Comparison of ENCODE assay signal across 8 cellular contexts in the genomic region with DNA sequence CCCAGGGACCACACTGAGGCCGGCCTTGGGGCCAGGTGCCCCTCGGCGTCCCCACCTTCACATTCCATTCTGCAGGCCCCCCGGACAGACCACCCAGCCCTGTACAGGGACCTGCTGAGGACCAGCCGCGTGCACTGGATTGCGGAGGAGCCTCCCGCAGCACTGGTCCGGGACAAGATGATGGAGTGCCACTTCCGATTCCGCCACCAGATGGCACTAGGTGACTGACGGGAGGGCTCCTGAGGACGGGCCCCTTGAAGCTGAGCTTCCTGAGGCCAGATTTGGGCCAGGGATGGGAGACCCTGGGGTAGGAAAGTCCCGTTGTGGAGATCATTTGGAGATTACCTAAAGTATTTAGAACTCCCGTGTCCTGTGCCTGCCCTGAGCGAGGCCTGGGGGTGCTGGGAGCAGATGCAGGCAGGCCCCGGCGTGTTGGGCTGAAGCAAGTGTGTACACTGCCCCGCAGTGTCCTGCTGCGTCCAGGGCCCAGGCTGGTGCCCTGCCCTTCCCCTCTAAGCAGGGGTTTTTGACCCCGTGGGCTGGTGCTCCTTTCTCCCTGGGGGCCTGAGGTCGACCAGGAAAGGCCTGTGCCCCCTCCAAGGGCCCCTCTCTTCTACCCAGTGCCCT. TPM values are rescaled to one million over a fixed set of nuclear protein-coding genes. Genes with fewer than 3 reads are reported as not detected.
A peak's percentile ranks its signal among the peaks of the same experiment; 100 is the strongest.
DNase-seq lines count a peak whose midpoint lies in the region; ATAC-seq, FAIRE-seq and TF ChIP-seq lines count a peak whose summit lies in the region.

No MANE protein-coding gene starts in this region.

- POLR2A ChIA-PET in A549 (lab: Yijun Ruan, JAX): no interaction called here

- H3K9ac ChIP-seq in OCI-LY1 (ENCODE audit: low read length): no peak overlapping the region
- H3K9ac ChIP-seq in neuronal stem cell (ENCODE audit: low read depth, low read length, poor library complexity): no peak overlapping the region

- TF ChIP-seq POLR2A in A549 (IDR thresholded peaks at IDR 0.05; ENCODE audit: low read length) (no peak), GM12891 (IDR thresholded peaks at IDR 0.05; ENCODE audit: low read depth, low read length) (no peak), tibial nerve (IDR thresholded peaks at IDR 0.05) (no peak)

- no peaks in the 10 kb centered on the region for H3K27me3 ChIP-seq in OCI-LY1 (ENCODE audit: insufficient read depth, low read length)
- H3K27me3 ChIP-seq in neuronal stem cell (ENCODE audit: control insufficient read depth in 3 of 3, insufficient read depth in 3 of 3, low read depth in 1 of 3, low read length in 3 of 3): no peaks in the 10 kb centered on the region
- no peaks in the 10 kb centered on the region for H3K27me3 ChIP-seq in tibial nerve

- peak overlapping the region; percentile 82 for H4K8ac ChIP-seq in neuronal stem cell (ENCODE audit: low read depth, low read length)

- TF ChIP-seq RAD21 in A549 (conservative IDR thresholded peaks at IDR 0.05 in 1 of 2, IDR thresholded peaks at IDR 0.05 in 1 of 2): peak; percentile 81 to 86

- H3K27ac ChIP-seq in A549 (peak overlapping the region in 1 of 2 experiments; percentile 76; a peak in 3 of 6 replicates), OCI-LY1 (ENCODE audit: low read depth, low read length, poor library complexity, severe bottlenecking) (no peak overlapping the region), neuronal stem cell (replicated peaks; ENCODE audit: low read length) (no peak overlapping the region), tibial nerve (no peak overlapping the region)

- no peaks in the 10 kb centered on the region for H3K79me2 ChIP-seq in OCI-LY1 (ENCODE audit: insufficient read depth, low read length)

- H2BK120ac ChIP-seq in neuronal stem cell (ENCODE audit: low read depth, low read length): no peak overlapping the region

- DNase-seq in A549 (ENCODE audit: low read depth in 1 of 2, low spot score in 1 of 2) (peak; percentile 59 to 72), GM12891 (ENCODE audit: insufficient read length, low spot score) (peak; percentile 84), fibroblast of mammary gland (ENCODE audit: low read depth) (peak; percentile 56), neuronal stem cell (ENCODE audit: low spot score) (peak; percentile 70), tibial nerve (ENCODE audit: low spot score in 2 of 2) (peak; percentile 28 to 74)
- peak; percentile 78 for DNase-seq in activated T-cell treated with anti-CD3 and anti-CD28 coated beads, Interleukin-2, amount 50 U/mL, for 48 hours

- FAIRE-seq in A549 (lab: Jason Lieb, UNC) (no peak), GM12891 (lab: Jason Lieb, UNC) (peak; percentile 80)

- H3K4me1 ChIP-seq in A549 (peaks cover 14% of the 10 kb centered on the region), OCI-LY1 (ENCODE audit: insufficient read depth, low read length, severe bottlenecking) (peaks cover 11% of the 10 kb centered on the region), neuronal stem cell (ENCODE audit: control insufficient read depth in 2 of 2, insufficient read depth in 1 of 2, low read depth in 1 of 2, low read length in 2 of 2) (no peaks in the 10 kb centered on the region), tibial nerve (no peaks in the 10 kb centered on the region)

- TF ChIP-seq EP300 in A549 (IDR thresholded peaks at IDR 0.05) (no peak), tibial nerve (IDR thresholded peaks at IDR 0.05) (no peak)

- no peak overlapping the region for H2BK12ac ChIP-seq in neuronal stem cell (ENCODE audit: low read length)

- peak overlapping the region; percentile 80 for H3K18ac ChIP-seq in neuronal stem cell (ENCODE audit: low read length)

- H2BK15ac ChIP-seq in neuronal stem cell (ENCODE audit: low read length): no peak overlapping the region

- no peaks in the 10 kb centered on the region for H4K20me1 ChIP-seq in OCI-LY1 (ENCODE audit: insufficient read depth, low read length)

- TF ChIP-seq CTCF in A549 (IDR thresholded peaks at IDR 0.05) (peak; percentile 61), OCI-LY1 (IDR thresholded peaks at IDR 0.05; ENCODE audit: low read length) (peak; percentile 91), fibroblast of mammary gland (conservative IDR thresholded peaks at IDR 0.05; ENCODE audit: control insufficient read depth, insufficient read depth, low read depth, low read length) (peak; percentile 67), tibial nerve (IDR thresholded peaks at IDR 0.05) (peak; percentile 63 to 79 (median 69))

- H3K36me3 ChIP-seq in OCI-LY1 (ENCODE audit: insufficient read depth, low read length): peaks cover 75% of the 10 kb centered on the region
- peaks cover 46 to 95% of the 10 kb centered on the region in 2 donors for H3K36me3 ChIP-seq in neuronal stem cell (replicated peaks in 1 of 2; ENCODE audit: control insufficient read depth in 2 of 2, insufficient read depth in 2 of 2, low read length in 2 of 2)
- H3K36me3 ChIP-seq in tibial nerve: peaks cover 2 to 98% (median 35%) of the 10 kb centered on the region in 3 donors

- H3K4me3 ChIP-seq in A549 (no peak overlapping the region), OCI-LY1 (ENCODE audit: low read depth, low read length, poor library complexity, severe bottlenecking) (no peak overlapping the region), fibroblast of mammary gland (ENCODE audit: control insufficient read depth, low read depth, low read length) (no peak overlapping the region), neuronal stem cell (ENCODE audit: low read length in 2 of 2) (no peak overlapping the region), tibial nerve (no peak overlapping the region)

- ATAC-seq in A549 (peak; percentile 58 to 82), GM19397 (IDR thresholded peaks at IDR 0.05; ENCODE audit: unreplicated experiment) (no peak)

- no peak overlapping the region for H3K4me2 ChIP-seq in A549
- H3K4me2 ChIP-seq in OCI-LY1 (ENCODE audit: low read length): no peak overlapping the region
- H3K4me2 ChIP-seq in neuronal stem cell (ENCODE audit: insufficient read depth, low read length, poor library complexity, severe bottlenecking): no peak overlapping the region

- H4K91ac ChIP-seq in neuronal stem cell (ENCODE audit: low read depth, low read length, poor library complexity): no peak overlapping the region

- H2BK5ac ChIP-seq in neuronal stem cell (ENCODE audit: low read length): peak overlapping the region; percentile 82

- peak overlapping the region; percentile 71 for H3K14ac ChIP-seq in neuronal stem cell (ENCODE audit: low read length)

- peaks cover 14% of the 10 kb centered on the region for H3K79me1 ChIP-seq in neuronal stem cell (ENCODE audit: low read depth, low read length)

- H3K23ac ChIP-seq in neuronal stem cell (ENCODE audit: low read depth, low read length, poor library complexity): peak overlapping the region; percentile 85

- H3K9me2 ChIP-seq in OCI-LY1 (ENCODE audit: low read depth, low read length): no peaks in the 10 kb centered on the region

- H3K9me3 ChIP-seq in A549: no peaks in the 10 kb centered on the region
- no peaks in the 10 kb centered on the region for H3K9me3 ChIP-seq in OCI-LY1 (ENCODE audit: low read length)
- peaks cover 4 to 5% of the 10 kb centered on the region in 2 donors for H3K9me3 ChIP-seq in neuronal stem cell (replicated peaks in 1 of 2; ENCODE audit: control insufficient read depth in 2 of 2, insufficient read depth in 1 of 2, low read depth in 1 of 2, low read length in 2 of 2)
- peaks cover 0 to 8% (median 0%) of the 10 kb centered on the region in 4 donors for H3K9me3 ChIP-seq in tibial nerve

- H2AFZ ChIP-seq in OCI-LY1 (ENCODE audit: low read length): no peak overlapping the region
- no peak overlapping the region for H2AFZ ChIP-seq in neuronal stem cell (ENCODE audit: low read length)

- H2AK5ac ChIP-seq in neuronal stem cell (ENCODE audit: low read depth, low read length): peak overlapping the region; percentile 88

- H3K4ac ChIP-seq in neuronal stem cell (ENCODE audit: low read length): peak overlapping the region; percentile 53

- WGBS in A549 (ENCODE audit: missing lambda C conversion rate): 24% methylated on average over 6 of the region's 22 CpGs
- WGBS in neuronal stem cell (ENCODE audit: extremely low coverage in 2 of 2, insufficient read length in 2 of 2, insufficient replicate concordance in 1 of 2), 2 donors: no CpG with 5 or more reads among the region's 22 CpGs
- 42 to 81% methylated on average over 6 to 21 of the region's 22 CpGs for WGBS in tibial nerve, 2 donors

- no peaks in the 10 kb centered on the region for H3F3A ChIP-seq in OCI-LY1 (ENCODE audit: insufficient read depth, low read length)

- CTCF ChIA-PET in A549 (lab: Yijun Ruan, JAX): interaction anchor here (0.6 to 11.9 kb wide), 20 partner anchors 9 to 348 kb away, joined by 3 to 184 read pairs (median 4); partner anchors contain the start of gene CELSR1

TF ChIP-seq in A549, 52 proteins besides CTCF, POLR2A, EP300 and RAD21 (continues in another document):
- TF ChIP-seq FOSL2 (IDR thresholded peaks at IDR 0.05): no peak
- TF ChIP-seq FOSL2 (CRISPR knock-in tag; IDR thresholded peaks at IDR 0.05): no peak
- TF ChIP-seq RARB (CRISPR knock-in tag; IDR thresholded peaks at IDR 0.05): no peak

TF ChIP-seq in GM12891, 5 proteins besides CTCF, POLR2A, EP300 and RAD21:
- TF ChIP-seq TAF1 (IDR thresholded peaks at IDR 0.05; ENCODE audit: low read depth, low read length): no peak
- TF ChIP-seq POU2F2 (IDR thresholded peaks at IDR 0.05; ENCODE audit: low read depth, low read length): no peak
- TF ChIP-seq POLR2AphosphoS5 (IDR thresholded peaks at IDR 0.05; ENCODE audit: low read depth, low read length): no peak
- TF ChIP-seq SPI1 (IDR thresholded peaks at IDR 0.05; ENCODE audit: low read depth, low read length): no peak
- no peak for TF ChIP-seq PAX5 (IDR thresholded peaks at IDR 0.05; ENCODE audit: insufficient read depth, low read length, severe bottlenecking)

RNA-seq across cellular contexts. Expression of gene TRMU, which starts 20.0 kb away (rescaled TPM):
- polyA plus RNA-seq in A549 (2011; rRNA removed) (30.7 and 33.4 TPM in 2 replicates), A549 (2017; fragmentation: RNase III; extraction: RNeasy Plus Mini Kit Qiagen cat#74134 plus additional on column Dnase treatment) (39.6 to 44.1 TPM (median 41.9 TPM) in 3 replicates)
- 42.2 and 42.4 TPM in 2 replicates for polyA plus RNA-seq in A549 (2012; cell fraction: cytosol; rRNA removed)
- 96.6 and 102 TPM in 2 replicates for polyA plus RNA-seq in A549 (2012; cell fraction: nucleus; rRNA removed)
- polyA minus RNA-seq in A549 (2011; rRNA and poly(A)+ RNA removed): 19.5 and 20.1 TPM in 2 replicates
- 27.3 TPM for polyA plus RNA-seq in GM12891 (2012; ENCODE audit: low read depth, missing spikeins)
- polyA plus RNA-seq in neuronal stem cell (2013, experiment 1 of 2): 30.9 TPM
- polyA plus RNA-seq in neuronal stem cell (2013, experiment 2 of 2): 33.3 TPM
- 10 to 100 TPM; 50.0 to 85.3 (median 64.5) TPM for total RNA-seq in tibial nerve

RNA-seq across cellular contexts. Expression of gene GTSE1, which starts 58.8 kb away (rescaled TPM):
- polyA plus RNA-seq in A549 (2011; rRNA removed) (11.4 and 11.5 TPM in 2 replicates), A549 (2017; fragmentation: RNase III; extraction: RNeasy Plus Mini Kit Qiagen cat#74134 plus additional on column Dnase treatment) (22.9 to 26.9 TPM (median 25.7 TPM) in 3 replicates)
- 19.8 and 22.9 TPM in 2 replicates for polyA plus RNA-seq in A549 (2012; cell fraction: cytosol; rRNA removed)
- polyA plus RNA-seq in A549 (2012; cell fraction: nucleus; rRNA removed): 84.7 and 86.4 TPM in 2 replicates
- polyA minus RNA-seq in A549 (2011; rRNA and poly(A)+ RNA removed): 6.4 and 7.6 TPM in 2 replicates
- polyA plus RNA-seq in GM12891 (2012; ENCODE audit: low read depth, missing spikeins): 16.2 TPM
- polyA plus RNA-seq in neuronal stem cell (2013, experiment 1 of 2): 50.8 TPM
- 52.2 TPM for polyA plus RNA-seq in neuronal stem cell (2013, experiment 2 of 2)
- 1 to 10 TPM in 1 of 4 donors, under 1 TPM in 1, not detected in 2; 0.30 to 3.3 TPM for total RNA-seq in tibial nerve
